In genomic region chr5:171644536-171644935, GRCh38 we compare ENCODE assay signal across 22 cellular contexts.
DNase-seq lines count a peak whose midpoint lies in the region; ATAC-seq and TF ChIP-seq lines count a peak whose summit lies in the region.
"Had no signal": no experiment of that assay in that cellular context is flagged by ENCODE, and none has a peak within 500 bp of the region (broad histone marks: within the 10 kb centered on the region; RNA-seq: fewer than 3 reads in every experiment).

No MANE protein-coding gene starts in this region.

- H3K4me3 ChIP-seq in left ventricle myocardium inferior (no peak overlapping the region), SJSA1 (no peak overlapping the region), fibroblast of villous mesenchyme (ENCODE audit: low read depth, low read length) (no peak overlapping the region), SJCRH30 (no peak overlapping the region)
- H3K4me3 ChIP-seq: coronary artery, esophagus muscularis mucosa, PC-9, smooth muscle cell had no signal

- ATAC-seq in Right ventricle myocardium superior (ENCODE audit: poor library complexity) = no peak
- no peak for ATAC-seq in left colon
- ATAC-seq: activated T-cell treated with anti-CD3 and anti-CD28 coated beads, Interleukin-2, amount 50 U/mL, for 72 hours had no signal

- DNase-seq in left ventricle myocardium inferior (peak; percentile 28), Right ventricle myocardium superior (no peak), SJSA1 (ENCODE audit: low read depth in 1 of 2, low spot score in 2 of 2) (no peak), fibroblast of villous mesenchyme (ENCODE audit: low read depth) (peak; percentile 3), SJCRH30 (no peak), left colon (no peak), nucleus accumbens (lab: John Stamatoyannopoulos, UW) (no peak), substantia nigra (lab: John Stamatoyannopoulos, UW) (no peak)
- DNase-seq: activated CD4-positive, alpha-beta T cell treated with anti-CD3 and anti-CD28 coated beads, Interleukin-2, amount 10 ng/mL, durations not matched to agents 7 days and 5 days; activated naive CD4-positive, alpha-beta T cell treated with anti-CD3 and anti-CD28 coated beads for 36 hours; activated T-cell treated with anti-CD3 and anti-CD28 coated beads, Interleukin-2, amount 50 U/mL, for 72 hours; CD4-positive, CD25-positive, alpha-beta regulatory T cell; GOT3; mesenchymal stem cell; NCI-H1105 treated with DMSO at 0.1 percent for 48 hours; NCI-H2081; PC-9; SIG-M5 had no signal

- intact Hi-C loops in left ventricle myocardium inferior (cut with micrococcal nuclease) (no loop called here), Right ventricle myocardium superior (cut with DNase I) (no loop called here), left colon (cut with DNase I, micrococcal nuclease) (no loop called here)

- H3K27me3 ChIP-seq in left ventricle myocardium inferior (ENCODE audit: low read depth) (no peaks in the 10 kb centered on the region), SJSA1 (replicated peaks) (no peaks in the 10 kb centered on the region), SJCRH30 (no peaks in the 10 kb centered on the region; the same call in 1 of the 2 replicates)

- H3K4me1 ChIP-seq in left ventricle myocardium inferior (peaks cover 21% of the 10 kb centered on the region), SJSA1 (replicated peaks) (peaks cover 74% of the 10 kb centered on the region), SJCRH30 (peaks cover 20% of the 10 kb centered on the region; the same call in 1 of the 2 replicates)

- H3K36me3 ChIP-seq in left ventricle myocardium inferior (no peaks in the 10 kb centered on the region), SJSA1 (no peaks in the 10 kb centered on the region), SJCRH30 (no peaks in the 10 kb centered on the region)
- H3K36me3 ChIP-seq: esophagus muscularis mucosa had no signal

- H3K27ac ChIP-seq in left ventricle myocardium inferior (replicated peaks) (no peak overlapping the region), SJSA1 (peak overlapping the region; percentile 58), SJCRH30 (no peak overlapping the region), substantia nigra (ENCODE audit: low read depth, low read length, poor library complexity, severe bottlenecking) (no peak overlapping the region)
- H3K27ac ChIP-seq: coronary artery, esophagus muscularis mucosa, PC-9, VCaP had no signal

- H3K9me3 ChIP-seq in left ventricle myocardium inferior (replicated peaks) (no peaks in the 10 kb centered on the region), SJSA1 (replicated peaks) (no peaks in the 10 kb centered on the region), SJCRH30 (replicated peaks) (no peaks in the 10 kb centered on the region)
- H3K9me3 ChIP-seq: esophagus muscularis mucosa had no signal

- TF ChIP-seq CTCF in left ventricle myocardium inferior (IDR thresholded peaks at IDR 0.05; ENCODE audit: borderline replicate concordance) (no peak), fibroblast of villous mesenchyme (IDR thresholded peaks at IDR 0.05; ENCODE audit: insufficient read depth, low read depth, low read length) (no peak)

Comparison
In these comparisons a context has a peak if more than half of its experiments do, and no peak if none do; other contexts are left out.
1. DNase-seq: peak in left ventricle myocardium inferior (single experiment) and fibroblast of villous mesenchyme (single experiment); none in Right ventricle myocardium superior (single experiment), SJSA1 (0 of 2), SJCRH30 (0 of 2), left colon (0 of 2), nucleus accumbens (0 of 56) and substantia nigra (0 of 49).